ENCODE assay signal across 8 cellular contexts in genomic region chrX:9785944-9786741, GRCh38. TPM values are rescaled to one million over a fixed set of nuclear protein-coding genes. Genes with fewer than 3 reads are reported as not detected.
A peak's percentile ranks its signal among the peaks of the same experiment; 100 is the strongest.
DNase-seq lines count a peak whose midpoint lies in the region; ATAC-seq and TF ChIP-seq lines count a peak whose summit lies in the region.

SHROOM2 (plus strand) TSS chrX:9786429; CDS start chrX:9786546, 117 bp downstream.

- H3K9ac ChIP-seq in ES-I3 (ENCODE audit: low read depth, low read length) = peak within 1 kb of the TSS; percentile 61

- H3K27me3 Mint-ChIP-seq in osteocyte (ENCODE audit: unreplicated experiment) = no peaks in the 10 kb centered on the region

- in situ Hi-C loops in GM13976 (cut with MboI; ENCODE audit: low sequenced_read_pairs, unreplicated experiment) = no loop called here

- ATAC-seq in HG02623 (IDR thresholded peaks at IDR 0.05; ENCODE audit: unreplicated experiment) = no peak

- no peaks in the 10 kb centered on the region for H3K36me3 Mint-ChIP-seq in osteocyte (ENCODE audit: unreplicated experiment)

- DNase-seq in SJCRH30 (no peak), foreskin fibroblast (no peak), osteocyte (ENCODE audit: extremely low spot score, unreplicated experiment) (no peak), AG08396 (ENCODE audit: low spot score) (no peak), GM13976 (ENCODE audit: low spot score) (no peak)
- no peak for DNase-seq in activated effector memory CD4-positive, alpha-beta T cell treated with anti-CD3 and anti-CD28 coated beads, Interleukin-2, amount 50 U/mL, for 16 hours

- H3K27ac ChIP-seq in SJCRH30 = no peak within 1 kb of the TSS

- TF ChIP-seq CTCF in foreskin fibroblast (IDR thresholded peaks at IDR 0.05; ENCODE audit: low read depth, low read length) = no peak
- TF ChIP-seq CTCF in osteocyte (IDR thresholded peaks at IDR 0.05) = no peak
- no peak for TF ChIP-seq CTCF in GM13976 (IDR thresholded peaks at IDR 0.05; ENCODE audit: borderline replicate concordance, control extremely low read depth, extremely low read depth, insufficient read depth, missing control alignments)

- H3K27me3 ChIP-seq in SJCRH30 = no peaks in the 10 kb centered on the region

- H3K4me3 ChIP-seq in SJCRH30 = peak within 1 kb of the TSS; percentile 37
- H3K4me3 ChIP-seq in foreskin fibroblast (ENCODE audit: low read depth in 1 of 2, low read length in 2 of 2) = peak within 1 kb of the TSS; percentile 7 to 36

- peaks cover 18% of the 10 kb centered on the region for H3K4me1 ChIP-seq in ES-I3 (ENCODE audit: insufficient read depth, low read length)
- no peaks in the 10 kb centered on the region for H3K4me1 ChIP-seq in SJCRH30

- no peaks in the 10 kb centered on the region for H3K9me3 ChIP-seq in ES-I3 (ENCODE audit: control insufficient read depth, insufficient read depth, low read length)
- no peaks in the 10 kb centered on the region for H3K9me3 ChIP-seq in SJCRH30 (replicated peaks)

- peak within 1 kb of the TSS; percentile 50 for H3K27ac Mint-ChIP-seq in osteocyte (ENCODE audit: unreplicated experiment)

- H3K4me3 Mint-ChIP-seq in osteocyte (ENCODE audit: unreplicated experiment) = peak within 1 kb of the TSS; percentile 78

- no peaks in the 10 kb centered on the region for H3K9me3 Mint-ChIP-seq in osteocyte (ENCODE audit: unreplicated experiment)

- no peaks in the 10 kb centered on the region for H3K36me3 ChIP-seq in ES-I3 (ENCODE audit: insufficient read depth, low read length)
- no peaks in the 10 kb centered on the region for H3K36me3 ChIP-seq in SJCRH30

- peaks cover 26% of the 10 kb centered on the region for H3K4me1 Mint-ChIP-seq in osteocyte (ENCODE audit: unreplicated experiment)

RNA-seq across cellular contexts. Expression of gene SHROOM2, which starts in this region (rescaled TPM):
- 0.57 and 0.84 TPM in 2 replicates for total RNA-seq in SJCRH30 (2014; rRNA removed; shearing (Covaris generic))
- total RNA-seq in osteocyte = 7.5 and 8.2 TPM in 2 replicates
